ENCODE assay signal across 19 cellular contexts in the genomic region with DNA sequence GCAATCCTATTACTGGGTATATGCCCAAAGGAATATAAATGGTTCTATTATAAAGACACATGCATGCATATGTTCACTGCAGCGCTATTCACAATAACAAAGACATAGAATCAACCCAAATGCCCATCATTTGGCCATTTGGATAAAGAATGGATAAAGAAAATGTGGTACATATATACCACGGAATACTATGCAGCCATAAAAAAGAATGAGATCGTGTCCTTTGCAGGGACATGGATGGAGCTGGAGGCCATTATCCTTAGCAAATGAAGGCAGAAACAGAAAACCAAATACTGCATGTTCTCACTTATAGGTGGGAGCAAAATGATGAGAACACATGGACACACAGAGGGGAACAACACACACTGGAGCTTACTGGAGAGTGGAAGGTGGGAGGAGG. TPM values are rescaled to one million over a fixed set of nuclear protein-coding genes. Genes with fewer than 3 reads are reported as not detected.
"Had no signal": no experiment of that assay in that cellular context is flagged by ENCODE, and none has a peak within 500 bp of the region (broad histone marks: within the 10 kb centered on the region; RNA-seq: fewer than 3 reads in every experiment).

No MANE protein-coding gene starts in this region.

RNA-seq across cellular contexts. Expression of a gene that starts 1.2 kb away (rescaled TPM):
- total RNA-seq: natural killer cell treated with Interleukin-12 subunit alpha and Interleukin-12 subunit beta and Interleukin-15 and Interleukin-18, amount 100 ng/mL, for 72 hours; neural crest cell; omental fat pad; osteocyte; pancreas; posterior vena cava; prostate gland; pulmonary artery endothelial cell; right atrium auricular region; sciatic nerve; smooth muscle cell; spleen; suprapubic skin; testis; transverse colon; upper lobe of right lung; urinary bladder; uterus had no signal
- polyA plus RNA-seq: pancreas, smooth muscle cell, spleen, thymus, urinary bladder had no signal

RNA-seq across cellular contexts. Expression of a gene that starts 31.6 kb away (rescaled TPM):
- total RNA-seq: natural killer cell treated with Interleukin-12 subunit alpha and Interleukin-12 subunit beta and Interleukin-15 and Interleukin-18, amount 100 ng/mL, for 72 hours; neural crest cell; osteocyte; pancreas; posterior vena cava; pulmonary artery endothelial cell; right atrium auricular region; sciatic nerve; smooth muscle cell; spleen; testis; transverse colon; upper lobe of right lung; urinary bladder; uterus had no signal
- polyA plus RNA-seq: smooth muscle cell, spleen had no signal

RNA-seq across cellular contexts. Expression of a gene that starts 36.4 kb away (rescaled TPM):
- total RNA-seq: natural killer cell treated with Interleukin-12 subunit alpha and Interleukin-12 subunit beta and Interleukin-15 and Interleukin-18, amount 100 ng/mL, for 72 hours; neural crest cell; omental fat pad; osteocyte; pancreas; posterior vena cava; prostate gland; pulmonary artery endothelial cell; right atrium auricular region; sciatic nerve; smooth muscle cell; spleen; suprapubic skin; testis; transverse colon; upper lobe of right lung; urinary bladder; uterus had no signal
- polyA plus RNA-seq: pancreas, smooth muscle cell, spleen, thymus, urinary bladder had no signal
